ENCODE assay signal across 19 cellular contexts in the genomic region with DNA sequence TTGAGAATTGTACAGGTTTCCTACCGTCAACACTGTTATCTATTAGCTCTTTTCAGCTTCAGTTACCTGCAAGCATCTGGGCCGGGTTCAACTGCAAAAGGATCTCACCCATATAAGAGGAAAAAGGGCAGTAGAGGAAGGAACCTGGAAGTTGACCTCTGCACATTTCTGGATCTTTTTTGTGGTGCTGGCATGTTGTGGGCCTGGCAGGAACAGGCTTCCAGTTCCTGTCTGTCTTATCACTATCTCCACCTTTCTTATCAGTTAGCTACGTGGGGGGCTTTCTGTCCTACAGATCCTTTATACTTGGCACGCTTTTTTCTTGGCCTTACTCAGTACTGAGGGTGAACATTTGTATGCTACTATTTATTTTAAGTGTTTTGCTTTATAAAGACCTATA. TPM values are rescaled to one million over a fixed set of nuclear protein-coding genes. Genes with fewer than 3 reads are reported as not detected.
"Had no signal": no experiment of that assay in that cellular context is flagged by ENCODE, and none has a peak within 500 bp of the region (broad histone marks: within the 10 kb centered on the region; RNA-seq: fewer than 3 reads in every experiment).

No MANE protein-coding gene starts in this region.

- H3K27ac Mint-ChIP-seq: activated naive CD8-positive, alpha-beta T cell; activated T-helper 1 cell treated with anti-CD3 and anti-CD28 coated beads, Interleukin-12 subunit alpha, Interleukin-12 subunit beta, Interleukin-2, Interleukin-4 antibody, amounts not matched to agents 30 ng/mL and 10 ng/mL and 1 ng/mL, durations not matched to agents 14 hours and 24 hours and 36 hours; memory B cell; natural killer cell; stimulated activated effector memory CD8-positive, alpha-beta T cell treated with anti-CD3 and anti-CD28 coated beads, Interleukin-12 subunit alpha, Interleukin-12 subunit beta, amount 100 ng/mL, for 72 hours had no signal

- H3K36me3 Mint-ChIP-seq: activated naive CD8-positive, alpha-beta T cell; memory B cell; natural killer cell; stimulated activated effector memory CD8-positive, alpha-beta T cell treated with anti-CD3 and anti-CD28 coated beads, Interleukin-12 subunit alpha, Interleukin-12 subunit beta, amount 100 ng/mL, for 72 hours had no signal

- DNase-seq: activated CD4-positive, alpha-beta T cell treated with anti-CD3 and anti-CD28 coated beads for 1 hour; activated CD8-positive, alpha-beta memory T cell treated with anti-CD3 and anti-CD28 coated beads for 24 hours; activated gamma-delta T cell treated with Interleukin-2 at 50 U/mL for 16 hours; central memory CD4-positive, alpha-beta T cell; colonic mucosa; effector CD8-positive, alpha-beta T cell; esophagus squamous epithelium; islet precursor cell; natural killer cell; sigmoid colon; stimulated activated CD4-positive, alpha-beta T cell treated with anti-CD3 and anti-CD28 coated beads, Interleukin-4, amount 100 ng/mL, for 24 hours; stomach; T1000; WERI-Rb-1 had no signal

- H3K9me3 Mint-ChIP-seq: activated T-helper 1 cell treated with anti-CD3 and anti-CD28 coated beads, Interleukin-12 subunit alpha, Interleukin-12 subunit beta, Interleukin-2, Interleukin-4 antibody, amounts not matched to agents 30 ng/mL and 10 ng/mL and 1 ng/mL, durations not matched to agents 14 hours and 24 hours and 36 hours; natural killer cell; stimulated activated effector memory CD8-positive, alpha-beta T cell treated with anti-CD3 and anti-CD28 coated beads, Interleukin-12 subunit alpha, Interleukin-12 subunit beta, amount 100 ng/mL, for 72 hours had no signal

- H3K4me3 Mint-ChIP-seq: activated naive CD8-positive, alpha-beta T cell; activated T-helper 1 cell treated with anti-CD3 and anti-CD28 coated beads, Interleukin-12 subunit alpha, Interleukin-12 subunit beta, Interleukin-2, Interleukin-4 antibody, amounts not matched to agents 30 ng/mL and 10 ng/mL and 1 ng/mL, durations not matched to agents 14 hours and 24 hours and 36 hours; memory B cell; natural killer cell; stimulated activated effector memory CD8-positive, alpha-beta T cell treated with anti-CD3 and anti-CD28 coated beads, Interleukin-12 subunit alpha, Interleukin-12 subunit beta, amount 100 ng/mL, for 72 hours had no signal

- H3K4me1 Mint-ChIP-seq: memory B cell; natural killer cell; stimulated activated effector memory CD8-positive, alpha-beta T cell treated with anti-CD3 and anti-CD28 coated beads, Interleukin-12 subunit alpha, Interleukin-12 subunit beta, amount 100 ng/mL, for 72 hours had no signal

RNA-seq across cellular contexts. Expression of gene TJP1, which starts 42.2 kb away (rescaled TPM):
- total RNA-seq: activated T-helper 1 cell treated with anti-CD3 and anti-CD28 coated beads, Interleukin-12 subunit alpha, Interleukin-12 subunit beta, Interleukin-2, Interleukin-4 antibody, amounts not matched to agents 30 ng/mL and 10 ng/mL and 1 ng/mL, durations not matched to agents 14 hours and 24 hours and 36 hours; natural killer cell; T-helper 1 cell treated with Interleukin-12 subunit alpha and Interleukin-12 subunit beta and Interleukin-4 antibody, amounts not matched to agents 30 ng/mL and 1 ng/mL, for 36 hours had no signal
